9 cellular contexts compared by ENCODE assay signal in the genomic region with DNA sequence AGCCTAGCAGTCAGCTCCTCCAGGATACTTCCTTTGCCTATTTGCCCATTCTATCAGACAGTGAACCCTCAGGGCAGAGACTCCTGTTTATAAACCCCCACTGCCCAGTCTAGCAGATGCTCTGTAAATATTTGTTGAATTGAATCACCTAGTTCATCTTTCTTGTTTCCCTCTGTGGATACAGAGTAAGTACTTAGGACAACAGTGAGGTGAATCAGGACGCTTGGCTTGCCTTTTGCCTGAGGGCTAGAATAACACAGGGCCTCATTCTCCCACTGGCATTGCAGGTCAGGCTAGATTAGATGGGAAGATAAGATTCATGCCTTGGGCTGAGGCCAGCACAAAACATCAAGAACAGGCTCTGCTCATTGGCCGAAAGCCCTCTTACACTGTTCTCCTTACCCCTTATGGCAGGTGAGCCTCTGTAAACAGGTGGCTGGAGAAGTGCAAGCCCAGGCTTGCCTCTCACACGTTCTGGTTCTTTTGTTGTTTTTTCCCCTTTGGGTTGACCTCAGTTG. TPM values are rescaled to one million over a fixed set of nuclear protein-coding genes. Genes with fewer than 3 reads are reported as not detected.
DNase-seq lines count a peak whose midpoint lies in the region; ATAC-seq, FAIRE-seq and TF ChIP-seq lines count a peak whose summit lies in the region.
"Had no signal": no experiment of that assay in that cellular context is flagged by ENCODE, and none has a peak within 500 bp of the region (broad histone marks: within the 10 kb centered on the region; RNA-seq: fewer than 3 reads in every experiment).

No MANE protein-coding gene starts in this region.

- CTCF ChIA-PET in CD8-positive, alpha-beta memory T cell (lab: Charles Lee), result interaction anchor here (1.1 to 8.6 kb wide), 14 partner anchors 9 to 238 kb away, joined by 4 to 85 read pairs (median 8); a partner anchor contains a TSS
- CTCF ChIA-PET in HEK293 (lab: Yijun Ruan, JAX), result interaction anchor here (0.6 to 10.6 kb wide), 31 partner anchors 8 to 828 kb away, joined by 3 to 311 read pairs (median 7); a partner anchor contains a TSS
- CTCF ChIA-PET in MCF 10A (lab: Yijun Ruan, JAX), result interaction anchor here (0.5 to 12.0 kb wide), 24 partner anchors 10 to 1765 kb away, joined by 3 to 286 read pairs (median 4); a partner anchor contains a TSS

- FAIRE-seq in GM12891 (lab: Jason Lieb, UNC), result no peak

- DNase-seq in CD8-positive, alpha-beta memory T cell, result no peak
- DNase-seq in NCI-H510A treated with DMSO at 0.1 percent for 48 hours (lab: John Stamatoyannopoulos, UW), result peak; percentile 99
- DNase-seq in MCF 10A (ENCODE audit: unreplicated experiment), result peak; percentile 96
- DNase-seq in stimulated activated effector memory CD8-positive, alpha-beta T cell treated with anti-CD3 and anti-CD28 coated beads, Interleukin-12 subunit alpha, Interleukin-12 subunit beta, amount 100 ng/mL, for 72 hours (ENCODE audit: low spot score in 2 of 2), result no peak
- DNase-seq in GM12891 (ENCODE audit: insufficient read length, low spot score), result no peak
- DNase-seq in amygdala (lab: John Stamatoyannopoulos, UW), result no peak
- DNase-seq in dorsolateral prefrontal cortex, result no peak

- POLR2A ChIA-PET in CD8-positive, alpha-beta memory T cell (lab: Charles Lee), result interaction anchor here (1.8 kb wide), 1 partner anchor 9 kb away, joined by 5 read pairs; no protein-coding TSS in a partner anchor
- POLR2A ChIA-PET in HEK293 (lab: Yijun Ruan, JAX), result interaction anchor here (0.6 to 1.3 kb wide), 3 partner anchors 172 to 233 kb away, joined by 3 to 5 read pairs (median 4); no protein-coding TSS in a partner anchor
- POLR2A ChIA-PET in MCF 10A (lab: Yijun Ruan, JAX), result interaction anchor here (0.6 to 5.0 kb wide), 29 partner anchors 9 to 1137 kb away, joined by 3 to 17 read pairs (median 5); a partner anchor contains a TSS

- no peak for TF ChIP-seq POLR2A in GM12891 (IDR thresholded peaks at IDR 0.05; ENCODE audit: low read depth, low read length)

- peak overlapping the region; percentile 2 to 83 (median 74) for H3K4me3 Mint-ChIP-seq in CD8-positive, alpha-beta memory T cell
- H3K4me3 Mint-ChIP-seq in MCF 10A (ENCODE audit: unreplicated experiment), result peak overlapping the region; percentile 22
- H3K4me3 Mint-ChIP-seq in stimulated activated effector memory CD8-positive, alpha-beta T cell treated with anti-CD3 and anti-CD28 coated beads, Interleukin-12 subunit alpha, Interleukin-12 subunit beta, amount 100 ng/mL, for 72 hours, result peak overlapping the region; percentile 61

- peak overlapping the region; percentile 26 for H3K27ac ChIP-seq in CD8-positive, alpha-beta memory T cell (ENCODE audit: low read depth, low read length)
- peak overlapping the region; percentile 57 for H3K27ac ChIP-seq in HEK293 (ENCODE audit: extremely low read depth, low read depth, low read length)
- H3K27ac ChIP-seq in dorsolateral prefrontal cortex, result no peak overlapping the region
- H3K27ac ChIP-seq: adrenal gland had no signal

- peaks cover 79% of the 10 kb centered on the region for H3K4me1 ChIP-seq in CD8-positive, alpha-beta memory T cell (ENCODE audit: insufficient read depth, low read length)
- peaks cover 9% of the 10 kb centered on the region for H3K4me1 ChIP-seq in HEK293 (ENCODE audit: control insufficient read depth, insufficient read depth, low read length)
- H3K4me1 ChIP-seq: adrenal gland had no signal

- no peaks in the 10 kb centered on the region for H3K9me3 Mint-ChIP-seq in CD8-positive, alpha-beta memory T cell
- H3K9me3 Mint-ChIP-seq in MCF 10A (ENCODE audit: unreplicated experiment), result no peaks in the 10 kb centered on the region
- H3K9me3 Mint-ChIP-seq in stimulated activated effector memory CD8-positive, alpha-beta T cell treated with anti-CD3 and anti-CD28 coated beads, Interleukin-12 subunit alpha, Interleukin-12 subunit beta, amount 100 ng/mL, for 72 hours, result no peaks in the 10 kb centered on the region

- ATAC-seq in stimulated activated effector memory CD8-positive, alpha-beta T cell treated with anti-CD3 and anti-CD28 coated beads, Interleukin-12 subunit alpha, Interleukin-12 subunit beta, amount 100 ng/mL, for 72 hours, result peak; percentile 67

- BruUV-seq in MCF 10A (replicated peaks; lab: Mats Ljungman, UMichigan), result no TSS peak

- peaks cover 18% of the 10 kb centered on the region for H3K36me3 ChIP-seq in CD8-positive, alpha-beta memory T cell (ENCODE audit: insufficient read depth, low read length)
- H3K36me3 ChIP-seq in HEK293 (ENCODE audit: control insufficient read depth in 2 of 2, insufficient read depth in 1 of 2, low read length in 2 of 2), result no peaks in the 10 kb centered on the region
- H3K36me3 ChIP-seq: adrenal gland had no signal

- peaks cover 0 to 58% (median 58%) of the 10 kb centered on the region in 3 donors for H3K4me1 Mint-ChIP-seq in CD8-positive, alpha-beta memory T cell
- H3K4me1 Mint-ChIP-seq in MCF 10A (ENCODE audit: insufficient read depth, unreplicated experiment), result peaks cover 47% of the 10 kb centered on the region
- H3K4me1 Mint-ChIP-seq in stimulated activated effector memory CD8-positive, alpha-beta T cell treated with anti-CD3 and anti-CD28 coated beads, Interleukin-12 subunit alpha, Interleukin-12 subunit beta, amount 100 ng/mL, for 72 hours, result peaks cover 49% of the 10 kb centered on the region

- H3K9me3 ChIP-seq in CD8-positive, alpha-beta memory T cell (ENCODE audit: low read length), result no peaks in the 10 kb centered on the region
- H3K9me3 ChIP-seq in HEK293 (ENCODE audit: control insufficient read depth, insufficient read depth, low read depth, low read length), result no peaks in the 10 kb centered on the region
- H3K9me3 ChIP-seq: adrenal gland had no signal

- no peaks in the 10 kb centered on the region for H3K27me3 Mint-ChIP-seq in CD8-positive, alpha-beta memory T cell
- no peaks in the 10 kb centered on the region for H3K27me3 Mint-ChIP-seq in MCF 10A (ENCODE audit: insufficient read depth, unreplicated experiment)

- peaks cover 15 to 71% (median 19%) of the 10 kb centered on the region in 3 donors for H3K36me3 Mint-ChIP-seq in CD8-positive, alpha-beta memory T cell
- H3K36me3 Mint-ChIP-seq in MCF 10A (ENCODE audit: insufficient read depth, unreplicated experiment), result peaks cover 10% of the 10 kb centered on the region
- H3K36me3 Mint-ChIP-seq in stimulated activated effector memory CD8-positive, alpha-beta T cell treated with anti-CD3 and anti-CD28 coated beads, Interleukin-12 subunit alpha, Interleukin-12 subunit beta, amount 100 ng/mL, for 72 hours, result peaks cover 14% of the 10 kb centered on the region

- no peaks in the 10 kb centered on the region for H3K27me3 ChIP-seq in CD8-positive, alpha-beta memory T cell (ENCODE audit: insufficient read depth, low read length, poor library complexity, severe bottlenecking)
- peaks cover 0 to 4% (median 0%) of the 10 kb centered on the region in 45 donors for H3K27me3 ChIP-seq in dorsolateral prefrontal cortex
- H3K27me3 ChIP-seq: adrenal gland had no signal

- peak overlapping the region; percentile 33 for H3K4me3 ChIP-seq in CD8-positive, alpha-beta memory T cell (ENCODE audit: low read length)
- no peak overlapping the region for H3K4me3 ChIP-seq in HEK293 (ENCODE audit: low read depth, low read length)
- H3K4me3 ChIP-seq in dorsolateral prefrontal cortex, result no peak overlapping the region
- H3K4me3 ChIP-seq: adrenal gland had no signal

- peak overlapping the region; percentile 80 to 96 (median 92) for H3K27ac Mint-ChIP-seq in CD8-positive, alpha-beta memory T cell
- peak overlapping the region; percentile 80 for H3K27ac Mint-ChIP-seq in MCF 10A (ENCODE audit: low read depth, unreplicated experiment)
- H3K27ac Mint-ChIP-seq in stimulated activated effector memory CD8-positive, alpha-beta T cell treated with anti-CD3 and anti-CD28 coated beads, Interleukin-12 subunit alpha, Interleukin-12 subunit beta, amount 100 ng/mL, for 72 hours, result peak overlapping the region; percentile 97

- intact Hi-C loops in MCF 10A (cut with micrococcal nuclease), result loop anchor here (1.0 to 5.0 kb wide), 2 partner anchors 13 to 51 kb away; no protein-coding TSS in a partner anchor
- intact Hi-C loops in dorsolateral prefrontal cortex (cut with DNase I), result no loop called here

- TF ChIP-seq CTCF in HEK293 (tag by site-specific recombination; IDR thresholded peaks at IDR 0.05) (no peak), MCF 10A (IDR thresholded peaks at IDR 0.05; ENCODE audit: unreplicated experiment) (no peak), dorsolateral prefrontal cortex (IDR thresholded peaks at IDR 0.05 in 54 of 56, conservative IDR thresholded peaks at IDR 0.05 in 2 of 56; ENCODE audit: low read depth in 1 of 56, partially characterized antibody in 56 of 56) (no peak)

TF ChIP-seq in HEK293, 187 proteins besides CTCF, POLR2A, EP300 and RAD21 (continues in another document):
- TF ChIP-seq, protein P1, sequence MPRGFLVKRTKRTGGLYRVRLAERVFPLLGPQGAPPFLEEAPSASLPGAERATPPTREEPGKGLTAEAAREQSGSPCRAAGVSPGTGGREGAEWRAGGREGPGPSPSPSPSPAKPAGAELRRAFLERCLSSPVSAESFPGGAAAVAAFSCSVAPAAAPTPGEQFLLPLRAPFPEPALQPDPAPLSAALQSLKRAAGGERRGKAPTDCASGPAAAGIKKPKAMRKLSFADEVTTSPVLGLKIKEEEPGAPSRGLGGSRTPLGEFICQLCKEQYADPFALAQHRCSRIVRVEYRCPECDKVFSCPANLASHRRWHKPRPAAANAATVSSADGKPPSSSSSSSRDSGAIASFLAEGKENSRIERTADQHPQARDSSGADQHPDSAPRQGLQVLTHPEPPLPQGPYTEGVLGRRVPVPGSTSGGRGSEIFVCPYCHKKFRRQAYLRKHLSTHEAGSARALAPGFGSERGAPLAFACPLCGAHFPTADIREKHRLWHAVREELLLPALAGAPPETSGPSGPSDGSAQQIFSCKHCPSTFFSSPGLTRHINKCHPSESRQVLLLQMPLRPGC (tag by site-specific recombination; IDR thresholded peaks at IDR 0.05), result 0 out of 2 replicates have a peak, but pooled peaks have one; percentile 22

TF ChIP-seq in GM12891, 5 proteins besides CTCF, POLR2A, EP300 and RAD21:
- TF ChIP-seq TAF1 (IDR thresholded peaks at IDR 0.05; ENCODE audit: low read depth, low read length) (no peak), SPI1 (IDR thresholded peaks at IDR 0.05; ENCODE audit: low read depth, low read length) (no peak), POLR2AphosphoS5 (IDR thresholded peaks at IDR 0.05; ENCODE audit: low read depth, low read length) (no peak), PAX5 (IDR thresholded peaks at IDR 0.05; ENCODE audit: insufficient read depth, low read length, severe bottlenecking) (no peak), POU2F2 (IDR thresholded peaks at IDR 0.05; ENCODE audit: low read depth, low read length) (no peak)

RNA-seq across cellular contexts. Expression of a gene that starts 22.2 kb away (rescaled TPM):
- total RNA-seq in CD8-positive, alpha-beta memory T cell, result 10 to 100 TPM; 72.6 to 73.2 TPM
- 83.6 TPM for polyA plus RNA-seq in CD8-positive, alpha-beta memory T cell
- total RNA-seq in MCF 10A (2022) (not detected in 2 replicates), dorsolateral prefrontal cortex (1 to 10 TPM in 15 of 120 experiments, under 1 TPM in 79, not detected in 26; 0.20 to 3.1 (median 0.57) TPM)
- polyA plus RNA-seq in GM12891 (2012; ENCODE audit: low read depth, missing spikeins), result 0.47 TPM

Comparison
In these comparisons a context has a peak if more than half of its experiments do, and no peak if none do; other contexts are left out.
1. DNase-seq: peak in NCI-H510A treated with DMSO at 0.1 percent for 48 hours (single experiment) and MCF 10A (single experiment); none in CD8-positive, alpha-beta memory T cell (0 of 5), stimulated activated effector memory CD8-positive, alpha-beta T cell treated with anti-CD3 and anti-CD28 coated beads, Interleukin-12 subunit alpha, Interleukin-12 subunit beta, amount 100 ng/mL, for 72 hours (0 of 2), GM12891 (single experiment), amygdala (0 of 56) and dorsolateral prefrontal cortex (0 of 10).
2. H3K27ac ChIP-seq: peak in CD8-positive, alpha-beta memory T cell (single experiment) and HEK293 (single experiment); none in dorsolateral prefrontal cortex (0 of 59).
3. H3K4me3 Mint-ChIP-seq: peak in every context shown above with its lines; median percentile 74 in CD8-positive, alpha-beta memory T cell; 61 in stimulated activated effector memory CD8-positive, alpha-beta T cell treated with anti-CD3 and anti-CD28 coated beads, Interleukin-12 subunit alpha, Interleukin-12 subunit beta, amount 100 ng/mL, for 72 hours; 22 in MCF 10A.
4. RNA of a gene that starts 22.2 kb away (total RNA-seq): 72.6 to 73.2 TPM in CD8-positive, alpha-beta memory T cell; 0.20 to 3.1 TPM in dorsolateral prefrontal cortex and not detected in MCF 10A; every median in the first group is over 10 times any median in the second.
5. Peak in every context shown above with its lines, with median percentiles within 50 percentile points of each other: H3K27ac Mint-ChIP-seq.